In the genomic region with DNA sequence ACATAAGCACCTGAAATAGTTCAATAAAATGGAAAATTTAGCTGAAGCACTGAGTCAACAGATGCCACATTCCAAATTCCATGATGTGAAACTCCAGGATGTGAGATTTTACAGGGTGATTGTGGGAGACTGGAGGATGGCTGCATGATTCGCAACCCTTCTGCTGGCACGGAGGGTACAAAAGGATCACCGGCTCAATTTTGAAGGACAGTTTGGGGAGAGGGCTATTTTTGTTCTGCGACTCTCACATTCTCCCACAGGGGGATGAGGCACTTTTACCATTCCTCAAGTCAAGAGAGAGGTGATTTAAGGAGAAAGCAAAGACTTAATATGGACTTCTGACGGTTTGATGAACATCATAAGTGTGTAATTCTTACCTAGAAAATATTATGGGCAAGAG, we compare ENCODE assay signal across 19 cellular contexts.
"Had no signal": no experiment of that assay in that cellular context is flagged by ENCODE, and none has a peak within 500 bp of the region (broad histone marks: within the 10 kb centered on the region; RNA-seq: fewer than 3 reads in every experiment).

No MANE protein-coding gene starts in this region.

- H3K36me3 Mint-ChIP-seq: memory B cell; natural killer cell treated with Interleukin-12 subunit alpha and Interleukin-12 subunit beta and Interleukin-15 and Interleukin-18, amount 100 ng/mL, for 72 hours; stimulated activated naive B cell treated with anti-CD40 and anti-IgM and Interleukin-4, amounts not matched to agents 10 μg/mL and 1 μg/mL and 100 μg/mL, for 72 hours had no signal

- H3K27me3 Mint-ChIP-seq: memory B cell; natural killer cell treated with Interleukin-12 subunit alpha and Interleukin-12 subunit beta and Interleukin-15 and Interleukin-18, amount 100 ng/mL, for 72 hours; stimulated activated naive CD8-positive, alpha-beta T cell treated with anti-CD3 and anti-CD28 coated beads, Interleukin-15, amount 100 ng/mL, for 72 hours had no signal

- H3K4me3 ChIP-seq: dorsolateral prefrontal cortex, heart left ventricle, pancreas, testis, tibial nerve, upper lobe of right lung, vagina had no signal

- H3K4me1 ChIP-seq: heart left ventricle, pancreas, testis, tibial nerve, upper lobe of right lung, vagina had no signal

- H3K27ac ChIP-seq: dorsolateral prefrontal cortex, heart left ventricle, pancreas, testis, tibial nerve, upper lobe of right lung, vagina had no signal

- H3K9me3 ChIP-seq: heart left ventricle, pancreas, testis, tibial nerve, upper lobe of right lung, vagina had no signal

- DNase-seq: cortex of kidney; dorsolateral prefrontal cortex; effector memory CD4-positive, alpha-beta T cell; heart left ventricle; hippocampal formation; islet precursor cell; midbrain; occipital lobe; pancreas; stimulated activated CD4-positive, alpha-beta T cell treated with anti-CD3 and anti-CD28 coated beads, Interleukin-2, amount 100 ng/mL, for 24 hours; stimulated activated CD4-positive, alpha-beta T cell treated with anti-CD3 and anti-CD28 coated beads, Interleukin-4, amount 100 ng/mL, for 4 hours; stimulated activated naive B cell treated with anti-CD40 and anti-IgM and Interleukin-4, amounts not matched to agents 10 μg/mL and 1 μg/mL and 100 μg/mL, for 72 hours; stimulated activated naive CD8-positive, alpha-beta T cell treated with anti-CD3 and anti-CD28 coated beads, Interleukin-15, amount 100 ng/mL, for 72 hours; testis; upper lobe of right lung had no signal

- H3K27ac Mint-ChIP-seq: memory B cell; natural killer cell treated with Interleukin-12 subunit alpha and Interleukin-12 subunit beta and Interleukin-15 and Interleukin-18, amount 100 ng/mL, for 72 hours; stimulated activated naive B cell treated with anti-CD40 and anti-IgM and Interleukin-4, amounts not matched to agents 10 μg/mL and 1 μg/mL and 100 μg/mL, for 72 hours; stimulated activated naive CD8-positive, alpha-beta T cell treated with anti-CD3 and anti-CD28 coated beads, Interleukin-15, amount 100 ng/mL, for 72 hours had no signal

- H3K36me3 ChIP-seq: heart left ventricle, pancreas, tibial nerve, upper lobe of right lung, vagina had no signal

- H3K9me3 Mint-ChIP-seq: memory B cell; natural killer cell treated with Interleukin-12 subunit alpha and Interleukin-12 subunit beta and Interleukin-15 and Interleukin-18, amount 100 ng/mL, for 72 hours; stimulated activated naive B cell treated with anti-CD40 and anti-IgM and Interleukin-4, amounts not matched to agents 10 μg/mL and 1 μg/mL and 100 μg/mL, for 72 hours; stimulated activated naive CD8-positive, alpha-beta T cell treated with anti-CD3 and anti-CD28 coated beads, Interleukin-15, amount 100 ng/mL, for 72 hours had no signal

- H3K4me3 Mint-ChIP-seq: memory B cell; natural killer cell treated with Interleukin-12 subunit alpha and Interleukin-12 subunit beta and Interleukin-15 and Interleukin-18, amount 100 ng/mL, for 72 hours; stimulated activated naive B cell treated with anti-CD40 and anti-IgM and Interleukin-4, amounts not matched to agents 10 μg/mL and 1 μg/mL and 100 μg/mL, for 72 hours; stimulated activated naive CD8-positive, alpha-beta T cell treated with anti-CD3 and anti-CD28 coated beads, Interleukin-15, amount 100 ng/mL, for 72 hours had no signal

- H3K4me1 Mint-ChIP-seq: memory B cell; stimulated activated naive B cell treated with anti-CD40 and anti-IgM and Interleukin-4, amounts not matched to agents 10 μg/mL and 1 μg/mL and 100 μg/mL, for 72 hours; stimulated activated naive CD8-positive, alpha-beta T cell treated with anti-CD3 and anti-CD28 coated beads, Interleukin-15, amount 100 ng/mL, for 72 hours had no signal

- H3K27me3 ChIP-seq: pancreas, testis, tibial nerve, upper lobe of right lung, vagina had no signal
